ENCODE assay signal across 2 cellular contexts in the genomic region with DNA sequence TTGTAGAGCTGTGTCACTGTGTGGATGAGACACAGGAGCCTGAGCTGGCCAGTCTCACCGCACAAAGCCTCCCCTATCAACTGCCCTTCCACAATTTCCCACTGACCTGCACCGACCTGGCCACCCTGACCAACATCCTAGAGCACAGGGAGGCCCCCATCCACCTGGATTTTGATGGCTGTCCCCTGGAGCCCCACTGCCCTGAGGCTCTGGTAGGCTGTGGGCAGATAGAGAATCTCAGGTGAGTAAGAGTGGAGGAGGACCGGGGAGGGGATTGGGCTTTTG.
TF ChIP-seq lines count a peak whose summit lies in the region.

No MANE protein-coding gene starts in this region.

TF ChIP-seq in HepG2, 621 proteins besides CTCF, POLR2A, EP300 and RAD21:
- peak; percentile 16; the same call in 1 of the 2 replicates for TF ChIP-seq SALL1 (CRISPR knock-in tag; IDR thresholded peaks at IDR 0.05)
- no peak for TF ChIP-seq ZNF713 (CRISPR knock-in tag; IDR thresholded peaks at IDR 0.05)
- no peak for TF ChIP-seq POLR2AphosphoS5 (IDR thresholded peaks at IDR 0.05; ENCODE audit: low read depth, low read length)
- 0 out of 2 replicates have a peak, but pooled peaks have one; percentile 26 for TF ChIP-seq HIVEP1 (CRISPR knock-in tag; IDR thresholded peaks at IDR 0.05)
- TF ChIP-seq ZNF280B (CRISPR knock-in tag; IDR thresholded peaks at IDR 0.05; ENCODE audit: borderline replicate concordance) = 0 out of 2 replicates have a peak, but pooled peaks have one; percentile 52
- 0 out of 2 replicates have a peak, but pooled peaks have one; percentile 4 for TF ChIP-seq EED (CRISPR knock-in tag; IDR thresholded peaks at IDR 0.05)
- TF ChIP-seq ZNF430 (CRISPR knock-in tag; IDR thresholded peaks at IDR 0.05) = no peak

TF ChIP-seq in H1, 55 proteins besides CTCF, POLR2A, EP300 and RAD21:
- TF ChIP-seq EGR1 (IDR thresholded peaks at IDR 0.05; ENCODE audit: borderline replicate concordance, low read depth, low read length) (no peak), CTBP2 (IDR thresholded peaks at IDR 0.05; ENCODE audit: borderline replicate concordance, insufficient read depth, insufficient read length, low read length) (no peak), KDM5A (IDR thresholded peaks at IDR 0.05; ENCODE audit: low read length) (no peak), SUZ12 (IDR thresholded peaks at IDR 0.05; ENCODE audit: low read length) (no peak), YY1 (IDR thresholded peaks at IDR 0.05; ENCODE audit: low read depth, low read length) (no peak)
